Comparison of ENCODE assay signal across 32 cellular contexts in the genomic region with DNA sequence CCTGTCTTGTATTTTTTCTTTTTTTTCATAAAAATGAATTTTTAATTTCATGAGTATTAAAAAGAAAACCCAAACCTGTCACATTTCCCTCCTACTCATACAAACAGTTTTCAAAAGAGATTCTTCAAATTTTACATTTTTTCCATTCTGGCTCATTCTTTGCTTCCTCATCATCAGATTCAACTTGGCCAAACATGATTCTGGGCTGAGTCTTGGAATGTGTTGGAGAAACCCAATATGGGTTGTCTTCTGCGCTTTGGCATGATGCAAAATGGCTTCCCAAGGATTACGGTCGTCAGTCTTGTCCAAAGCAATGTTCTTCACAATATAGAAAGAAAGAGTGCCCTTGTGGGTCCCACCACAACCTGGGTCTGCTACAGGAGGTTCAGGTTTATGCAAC. TPM values are rescaled to one million over a fixed set of nuclear protein-coding genes. Genes with fewer than 3 reads are reported as not detected.
"Had no signal": no experiment of that assay in that cellular context is flagged by ENCODE, and none has a peak within 500 bp of the region (broad histone marks: within the 10 kb centered on the region; RNA-seq: fewer than 3 reads in every experiment).

No MANE protein-coding gene starts in this region.

- DNase-seq: activated CD4-positive, alpha-beta T cell treated with anti-CD3 and anti-CD28 coated beads for 48 hours; activated CD4-positive, alpha-beta T cell treated with anti-CD3 and anti-CD28 coated beads, Interleukin-2, amount 50 U/mL, for 48 hours; activated CD8-positive, alpha-beta memory T cell treated with anti-CD3 and anti-CD28 coated beads for 24 hours; activated CD8-positive, alpha-beta memory T cell treated with anti-CD3 and anti-CD28 coated beads, Interleukin-2, amount 50 U/mL, for 4 hours; activated gamma-delta T cell; activated naive CD4-positive, alpha-beta T cell treated with anti-CD3 and anti-CD28 coated beads, Interleukin-2, amount 10 ng/mL, durations not matched to agents 7 days and 5 days; activated naive CD8-positive, alpha-beta T cell treated with anti-CD3 and anti-CD28 coated beads, Interleukin-2, amount 10 ng/mL, durations not matched to agents 7 days and 5 days; activated T-cell treated with anti-CD3 and anti-CD28 coated beads, Interleukin-2, amount 50 U/mL, for 1 hour; caudate nucleus; endodermal cell; foreskin melanocyte; heart right ventricle; midbrain; naive thymus-derived CD4-positive, alpha-beta T cell; occipital lobe; posterior cingulate gyrus; right cardiac atrium; stimulated activated CD4-positive, alpha-beta T cell treated with anti-CD3 and anti-CD28 coated beads, Interleukin-2, amount 100 ng/mL, for 48 hours; stimulated activated naive CD4-positive, alpha-beta T cell treated with Interleukin-2 at 50 U/mL for 16 hours; T-helper 9 cell; WERI-Rb-1 had no signal

- H3K27ac Mint-ChIP-seq: activated naive CD4-positive, alpha-beta T cell treated with anti-CD3 and anti-CD28 coated beads, Interleukin-2, amount 10 ng/mL, durations not matched to agents 7 days and 5 days; activated naive CD8-positive, alpha-beta T cell treated with anti-CD3 and anti-CD28 coated beads, Interleukin-2, amount 10 ng/mL, durations not matched to agents 7 days and 5 days; endodermal cell; naive thymus-derived CD4-positive, alpha-beta T cell; T-helper 1 cell treated with Interleukin-12 subunit alpha and Interleukin-12 subunit beta and Interleukin-4 antibody, amounts not matched to agents 30 μg/mL and 1 μg/mL, for 36 hours had no signal

- H3K4me1 Mint-ChIP-seq: activated naive CD4-positive, alpha-beta T cell treated with anti-CD3 and anti-CD28 coated beads, Interleukin-2, amount 10 ng/mL, durations not matched to agents 7 days and 5 days; activated naive CD8-positive, alpha-beta T cell treated with anti-CD3 and anti-CD28 coated beads, Interleukin-2, amount 10 ng/mL, durations not matched to agents 7 days and 5 days; naive thymus-derived CD4-positive, alpha-beta T cell; neural crest cell had no signal

- H3K27ac ChIP-seq: heart right ventricle, WERI-Rb-1 had no signal

- ATAC-seq: activated CD4-positive, CD25-positive, alpha-beta regulatory T cell treated with anti-CD3 and anti-CD28 coated beads, Interleukin-2, amount 50 U/mL, for 24 hours; esophagus mucosa; heart right ventricle; naive thymus-derived CD4-positive, alpha-beta T cell; right cardiac atrium had no signal

- H3K36me3 ChIP-seq: heart right ventricle, WERI-Rb-1 had no signal

- H3K4me3 ChIP-seq: heart right ventricle had no signal

- H3K9me3 Mint-ChIP-seq: activated naive CD4-positive, alpha-beta T cell treated with anti-CD3 and anti-CD28 coated beads, Interleukin-2, amount 10 ng/mL, durations not matched to agents 7 days and 5 days; activated naive CD8-positive, alpha-beta T cell treated with anti-CD3 and anti-CD28 coated beads, Interleukin-2, amount 10 ng/mL, durations not matched to agents 7 days and 5 days; endodermal cell; T-helper 1 cell treated with Interleukin-12 subunit alpha and Interleukin-12 subunit beta and Interleukin-4 antibody, amounts not matched to agents 30 μg/mL and 1 μg/mL, for 36 hours had no signal

- H3K27me3 ChIP-seq: heart right ventricle had no signal

- H3K4me3 Mint-ChIP-seq: activated naive CD4-positive, alpha-beta T cell treated with anti-CD3 and anti-CD28 coated beads, Interleukin-2, amount 10 ng/mL, durations not matched to agents 7 days and 5 days; activated naive CD8-positive, alpha-beta T cell treated with anti-CD3 and anti-CD28 coated beads, Interleukin-2, amount 10 ng/mL, durations not matched to agents 7 days and 5 days; endodermal cell; naive thymus-derived CD4-positive, alpha-beta T cell; neural crest cell; T-helper 1 cell treated with Interleukin-12 subunit alpha and Interleukin-12 subunit beta and Interleukin-4 antibody, amounts not matched to agents 30 μg/mL and 1 μg/mL, for 36 hours had no signal

- H3K9me3 ChIP-seq: heart right ventricle had no signal

- FAIRE-seq: TTC549, urothelium cell line had no signal

- H3K36me3 Mint-ChIP-seq: activated naive CD4-positive, alpha-beta T cell treated with anti-CD3 and anti-CD28 coated beads, Interleukin-2, amount 10 ng/mL, durations not matched to agents 7 days and 5 days; activated naive CD8-positive, alpha-beta T cell treated with anti-CD3 and anti-CD28 coated beads, Interleukin-2, amount 10 ng/mL, durations not matched to agents 7 days and 5 days; naive thymus-derived CD4-positive, alpha-beta T cell had no signal

RNA-seq across cellular contexts. Expression of a gene that starts 12.4 kb away (rescaled TPM):
- total RNA-seq: activated naive CD8-positive, alpha-beta T cell treated with anti-CD3 and anti-CD28 coated beads, Interleukin-2, amount 10 ng/mL, durations not matched to agents 7 days and 5 days; endodermal cell; esophagus mucosa; glomerular endothelial cell; heart right ventricle; kidney epithelial cell; lower leg skin; naive thymus-derived CD4-positive, alpha-beta T cell; neural crest cell; occipital lobe; right cardiac atrium; skeletal muscle tissue; temporal lobe had no signal
